In the genomic region with DNA sequence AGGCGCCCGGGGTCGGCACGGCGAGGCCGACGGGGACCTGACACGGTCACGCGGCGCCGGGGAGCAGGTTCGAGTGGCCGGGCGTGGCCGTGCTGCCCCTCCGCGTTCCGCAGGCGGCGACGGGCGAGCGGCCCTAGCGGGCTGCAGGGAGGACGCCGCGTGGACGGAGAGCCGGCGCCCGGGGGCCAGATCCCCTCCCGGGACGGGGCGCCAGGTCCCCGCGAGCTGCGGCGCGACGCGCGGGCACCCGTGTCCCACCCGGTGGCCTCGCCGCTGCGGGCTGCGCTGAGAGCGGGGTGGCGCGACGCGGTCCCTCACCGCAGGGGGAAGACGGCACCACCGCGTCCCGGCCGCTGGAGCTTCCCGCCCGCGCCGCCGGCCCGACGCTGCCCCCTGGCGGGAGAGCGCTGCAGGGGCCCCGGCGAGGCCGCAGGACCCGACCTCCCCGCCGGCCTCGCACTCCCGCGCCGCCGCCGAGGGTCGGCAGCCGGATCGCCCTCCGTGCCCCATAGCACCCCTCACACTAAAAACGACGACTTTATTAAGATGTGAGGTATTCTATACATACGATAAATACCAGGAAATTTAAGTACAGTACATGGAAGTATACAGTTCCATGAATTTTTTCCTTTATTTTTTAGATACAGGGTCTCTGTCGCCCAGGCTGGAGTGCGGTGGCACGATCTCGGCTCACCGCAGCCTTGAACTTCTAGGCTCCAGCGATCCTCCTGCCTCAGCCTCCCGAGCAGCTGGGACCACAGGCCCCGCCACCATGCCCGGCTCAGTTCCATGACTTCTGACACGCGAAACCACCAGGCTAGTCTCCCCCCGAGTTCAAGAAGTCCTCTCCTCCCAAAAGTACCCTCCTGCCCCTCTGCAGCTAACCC, we compare ENCODE assay signal across 8 cellular contexts. TPM values are rescaled to one million over a fixed set of nuclear protein-coding genes. Genes with fewer than 3 reads are reported as not detected.
DNase-seq lines count a peak whose midpoint lies in the region; ATAC-seq, FAIRE-seq and TF ChIP-seq lines count a peak whose summit lies in the region.

No MANE protein-coding gene starts in this region.

- no peak overlapping the region for H2BK120ac ChIP-seq in H1 (replicated peaks; ENCODE audit: low read depth, low read length)

- peak overlapping the region; percentile 70 to 88 for H3K4me2 ChIP-seq in H1 (ENCODE audit: insufficient read depth in 1 of 2, low read depth in 2 of 2, low read length in 2 of 2)

- no peak overlapping the region for H2AFZ ChIP-seq in H1 (ENCODE audit: low read length)

- H4K91ac ChIP-seq in H1 (replicated peaks; ENCODE audit: insufficient read length, low read length): no peak overlapping the region

- H2BK12ac ChIP-seq in H1 (ENCODE audit: low read depth, low read length): no peak overlapping the region

- no peak overlapping the region for H3K9ac ChIP-seq in H1 (replicated peaks in 1 of 4; ENCODE audit: extremely low read depth in 1 of 4, low read depth in 3 of 4, low read length in 3 of 4)

- H2BK5ac ChIP-seq in H1 (ENCODE audit: low read depth, low read length): no peak overlapping the region

- WGBS in H1 (ENCODE audit: extremely low coverage in 1 of 2, insufficient coverage in 1 of 2, insufficient read length in 1 of 2, insufficient replicate concordance in 2 of 2, low coverage in 1 of 2, low lambda C conversion rate in 2 of 2, missing lambda C conversion rate in 1 of 2), 2 experiments: 18% methylated on average over 44 of the region's 100 CpGs; no CpG with 5 or more reads in 1 of the 2 experiments
- 11 to 17% methylated on average over 40 to 72 of the region's 100 CpGs for WGBS in mesodermal cell (ENCODE audit: insufficient coverage in 2 of 2), 2 experiments

- H3K4me3 ChIP-seq in H1 (ENCODE audit: extremely low read depth in 1 of 4, insufficient read depth in 2 of 4, low read depth in 3 of 4, low read length in 4 of 4) (peak overlapping the region; percentile 26 to 74 (median 31); a peak in 7 of 8 replicates), mesodermal cell (ENCODE audit: extremely low read depth, insufficient read depth, low read length, poor library complexity, severe bottlenecking) (peak overlapping the region; percentile 58)

- no peak overlapping the region for H3K56ac ChIP-seq in H1 (replicated peaks; ENCODE audit: insufficient read length, low read depth, low read length)

- H4K5ac ChIP-seq in H1 (ENCODE audit: insufficient read length, low read depth, low read length): no peak overlapping the region

- no peak overlapping the region for H3K18ac ChIP-seq in H1 (ENCODE audit: extremely low read depth, low read length)

- H3K4ac ChIP-seq in H1 (replicated peaks; ENCODE audit: insufficient read length, low read depth, low read length): no peak overlapping the region

- ATAC-seq in GM18505 (IDR thresholded peaks at IDR 0.05; ENCODE audit: unreplicated experiment) (peak; percentile 44), HG03045 (IDR thresholded peaks at IDR 0.05; ENCODE audit: unreplicated experiment) (peak; percentile 62)

- no peak overlapping the region for H2BK15ac ChIP-seq in H1 (ENCODE audit: low read length)

- no peaks in the 10 kb centered on the region for H3K9me3 ChIP-seq in H1 (ENCODE audit: insufficient read depth in 2 of 2, low read depth in 1 of 2, low read length in 1 of 2)
- peaks cover 5% of the 10 kb centered on the region for H3K9me3 ChIP-seq in mesodermal cell (ENCODE audit: control insufficient read depth, low read length)

- TF ChIP-seq CTCF in H1 (IDR thresholded peaks at IDR 0.05; ENCODE audit: control extremely low read depth in 1 of 3, insufficient read depth in 1 of 3, low read depth in 1 of 3, low read length in 3 of 3): peak; percentile 73 to 96 (median 78)

- FAIRE-seq in H1 (lab: Jason Lieb, UNC): no peak

- H4K20me1 ChIP-seq in H1 (replicated peaks in 1 of 2; ENCODE audit: control insufficient read depth in 1 of 2, insufficient read depth in 2 of 2, low read length in 2 of 2): no peaks in the 10 kb centered on the region

- TF ChIP-seq EP300 in H1 (IDR thresholded peaks at IDR 0.05; ENCODE audit: borderline replicate concordance in 1 of 2, low read depth in 2 of 2, low read length in 2 of 2): no peak

- H3K27me3 ChIP-seq in H1 (replicated peaks in 1 of 4; ENCODE audit: control insufficient read depth in 3 of 4, extremely low read depth in 1 of 4, insufficient read depth in 3 of 4, low read length in 3 of 4): peaks cover 52 to 66% (median 63%) of the 10 kb centered on the region in 4 experiments

- CTCF ChIA-PET in H1 (lab: Charles Lee; ENCODE audit: partially characterized antibody): interaction anchor here (0.8 to 2.8 kb wide), 20 partner anchors 8 to 897 kb away, joined by 3 to 10 read pairs (median 4); no protein-coding TSS in a partner anchor

- TF ChIP-seq POLR2A in GM18505 (IDR thresholded peaks at IDR 0.05; ENCODE audit: borderline replicate concordance, extremely low read depth, insufficient read depth, insufficient read length) (no peak), H1 (IDR thresholded peaks at IDR 0.05; ENCODE audit: control extremely low read depth in 1 of 2, low read depth in 2 of 2, low read length in 2 of 2) (no peak)

- H4K8ac ChIP-seq in H1 (ENCODE audit: extremely low read depth, insufficient read depth, low read length): peak overlapping the region; percentile 85

- H2BK20ac ChIP-seq in H1 (ENCODE audit: low read length): no peak overlapping the region

- H3K23me2 ChIP-seq in H1 (ENCODE audit: low read depth, low read length): peaks cover 10% of the 10 kb centered on the region; the same call in 1 of the 2 replicates

- no peak overlapping the region for H3K27ac ChIP-seq in H1 (ENCODE audit: low read depth, low read length)
- H3K27ac ChIP-seq in mesodermal cell (ENCODE audit: low read depth, low read length, severe bottlenecking): no peak overlapping the region

- POLR2A ChIA-PET in H1 (lab: Charles Lee; ENCODE audit: partially characterized antibody): interaction anchor here (0.7 to 1.0 kb wide), 2 partner anchors 21 to 28 kb away, joined by 3 to 6 read pairs; a partner anchor contains a TSS

- H3K14ac ChIP-seq in H1 (ENCODE audit: insufficient read length): no peak overlapping the region

- no peak overlapping the region for H3K23ac ChIP-seq in H1 (ENCODE audit: insufficient read length)

- peaks cover 0 to 8% (median 0%) of the 10 kb centered on the region in 4 experiments; a peak in 1 of 8 replicates for H3K36me3 ChIP-seq in H1 (ENCODE audit: control insufficient read depth in 2 of 4, insufficient read depth in 4 of 4, low read length in 3 of 4)
- no peaks in the 10 kb centered on the region for H3K36me3 ChIP-seq in mesodermal cell (ENCODE audit: control insufficient read depth, insufficient read depth, low read length)

- peaks cover 0 to 24% (median 10%) of the 10 kb centered on the region in 4 experiments; a peak in 5 of 7 replicates for H3K4me1 ChIP-seq in H1 (replicated peaks in 1 of 4; ENCODE audit: control insufficient read depth in 3 of 4, insufficient read depth in 4 of 4, low read length in 3 of 4)
- H3K4me1 ChIP-seq in mesodermal cell (ENCODE audit: control insufficient read depth, insufficient read depth, low read length, poor library complexity, severe bottlenecking): peaks cover 6% of the 10 kb centered on the region

- no peaks in the 10 kb centered on the region for H3K79me2 ChIP-seq in H1 (ENCODE audit: control insufficient read depth in 1 of 2, insufficient read depth in 2 of 2, low read length in 2 of 2)

- no peaks in the 10 kb centered on the region for H3K79me1 ChIP-seq in H1 (ENCODE audit: low read depth, low read length)

- DNase-seq in 8988T: peak; percentile 94
- DNase-seq in NCI-H446 treated with DMSO at 0.1 percent for 48 hours (lab: John Stamatoyannopoulos, UW): peak; percentile 24
- DNase-seq in activated CD4-positive, alpha-beta T cell treated with anti-CD3 and anti-CD28 coated beads, Interleukin-2, amount 50 U/mL, for 4 hours: peak; percentile 47 to 51
- peak in 1 of 2 experiments; percentile 87 for DNase-seq in H1 (ENCODE audit: low read depth in 1 of 2, low spot score in 2 of 2)
- DNase-seq in stimulated activated CD8-positive, alpha-beta memory T cell treated with anti-CD3 and anti-CD28 coated beads, Interleukin-2, amount 100 ng/mL, for 48 hours (ENCODE audit: low read depth in 2 of 2): peak; percentile 56 to 68

- H2AK5ac ChIP-seq in H1 (ENCODE audit: low read depth, low read length): 0 out of 2 replicates have a peak overlapping the region, but pooled peaks have one; percentile 34

- TF ChIP-seq RAD21 in H1 (IDR thresholded peaks at IDR 0.05 in 1 of 2, conservative IDR thresholded peaks at IDR 0.05 in 1 of 2; ENCODE audit: low read depth in 2 of 2, low read length in 2 of 2): peak; percentile 50 to 83

RNA-seq across cellular contexts. Expression of a gene that starts 1.3 kb away (rescaled TPM):
- total RNA-seq in H1 (2021; fragmentation: NEBNext Ultra II Directional; extraction: Animal tissue kit (Norgen Biotek cat#: 25700)): not detected in 2 replicates
- 0.32 and 0.57 TPM in 2 replicates for polyA plus RNA-seq in H1 (2011; rRNA removed)
- polyA plus RNA-seq in H1 (2011; cell fraction: cytosol; rRNA removed): 0.30 TPM
- 0.83 TPM for polyA plus RNA-seq in H1 (2011; cell fraction: nucleus; rRNA removed)
- 0.51 to 0.74 TPM (median 0.63 TPM) in 4 replicates for polyA plus RNA-seq in H1 (2012, experiment 1 of 2)
- 0.26 TPM for polyA plus RNA-seq in H1 (2012, experiment 2 of 2)
- polyA plus RNA-seq in H1 (2013, experiment 1 of 2): 0.22 TPM
- 0.15 TPM for polyA plus RNA-seq in H1 (2013, experiment 2 of 2)
- 0.10 and 1.1 TPM in 2 replicates for polyA minus RNA-seq in H1 (2011; rRNA and poly(A)+ RNA removed)
- 0.37 TPM for polyA minus RNA-seq in H1 (2011; cell fraction: cytosol; rRNA and poly(A)+ RNA removed)
- polyA minus RNA-seq in H1 (2011; cell fraction: nucleus; rRNA and poly(A)+ RNA removed): not detected
- polyA plus RNA-seq in mesodermal cell (2013, experiment 1 of 2): 0.44 TPM
- 0.25 TPM for polyA plus RNA-seq in mesodermal cell (2013, experiment 2 of 2)

RNA-seq across cellular contexts. Expression of a gene that starts 27.6 kb away (rescaled TPM):
- 96.7 and 100 TPM in 2 replicates for total RNA-seq in H1 (2021; fragmentation: NEBNext Ultra II Directional; extraction: Animal tissue kit (Norgen Biotek cat#: 25700))
- polyA plus RNA-seq in H1 (2011; rRNA removed): 34.1 and 35.4 TPM in 2 replicates
- polyA plus RNA-seq in H1 (2011; cell fraction: cytosol; rRNA removed): 78.7 TPM
- 17.6 TPM for polyA plus RNA-seq in H1 (2011; cell fraction: nucleus; rRNA removed)
- polyA plus RNA-seq in H1 (2012, experiment 1 of 2): 73.1 to 107 TPM (median 85.0 TPM) in 4 replicates
- polyA plus RNA-seq in H1 (2012, experiment 2 of 2): 12.1 TPM
- polyA plus RNA-seq in H1 (2013, experiment 1 of 2): 60.4 TPM
- polyA plus RNA-seq in H1 (2013, experiment 2 of 2): 59.2 TPM
- 29.7 and 40.0 TPM in 2 replicates for polyA minus RNA-seq in H1 (2011; rRNA and poly(A)+ RNA removed)
- polyA minus RNA-seq in H1 (2011; cell fraction: cytosol; rRNA and poly(A)+ RNA removed): 23.6 TPM
- polyA minus RNA-seq in H1 (2011; cell fraction: nucleus; rRNA and poly(A)+ RNA removed): 23.0 TPM
- polyA plus RNA-seq in mesodermal cell (2013, experiment 1 of 2): 75.5 TPM
- polyA plus RNA-seq in mesodermal cell (2013, experiment 2 of 2): 78.9 TPM

RNA-seq across cellular contexts. Expression of a gene that starts 59.7 kb away (rescaled TPM):
- 3.5 and 3.7 TPM in 2 replicates for total RNA-seq in H1 (2021; fragmentation: NEBNext Ultra II Directional; extraction: Animal tissue kit (Norgen Biotek cat#: 25700))
- polyA plus RNA-seq in H1 (2011; rRNA removed): 1.7 and 2.7 TPM in 2 replicates
- polyA plus RNA-seq in H1 (2011; cell fraction: cytosol; rRNA removed): 2.2 TPM
- 9.6 TPM for polyA plus RNA-seq in H1 (2011; cell fraction: nucleus; rRNA removed)
- polyA plus RNA-seq in H1 (2012, experiment 1 of 2): 2.1 to 3.7 TPM (median 3.4 TPM) in 4 replicates
- 1.1 TPM for polyA plus RNA-seq in H1 (2012, experiment 2 of 2)
- 2.9 TPM for polyA plus RNA-seq in H1 (2013, experiment 1 of 2)
- 2.9 TPM for polyA plus RNA-seq in H1 (2013, experiment 2 of 2)
- polyA minus RNA-seq in H1 (2011; rRNA and poly(A)+ RNA removed): 1.9 and 2.0 TPM in 2 replicates
- 1.5 TPM for polyA minus RNA-seq in H1 (2011; cell fraction: cytosol; rRNA and poly(A)+ RNA removed)
- polyA minus RNA-seq in H1 (2011; cell fraction: nucleus; rRNA and poly(A)+ RNA removed): 7.0 TPM
- polyA plus RNA-seq in mesodermal cell (2013, experiment 1 of 2): 16.4 TPM
- polyA plus RNA-seq in mesodermal cell (2013, experiment 2 of 2): 11.8 TPM
